ENCODE assay signal across 21 cellular contexts in the genomic region with DNA sequence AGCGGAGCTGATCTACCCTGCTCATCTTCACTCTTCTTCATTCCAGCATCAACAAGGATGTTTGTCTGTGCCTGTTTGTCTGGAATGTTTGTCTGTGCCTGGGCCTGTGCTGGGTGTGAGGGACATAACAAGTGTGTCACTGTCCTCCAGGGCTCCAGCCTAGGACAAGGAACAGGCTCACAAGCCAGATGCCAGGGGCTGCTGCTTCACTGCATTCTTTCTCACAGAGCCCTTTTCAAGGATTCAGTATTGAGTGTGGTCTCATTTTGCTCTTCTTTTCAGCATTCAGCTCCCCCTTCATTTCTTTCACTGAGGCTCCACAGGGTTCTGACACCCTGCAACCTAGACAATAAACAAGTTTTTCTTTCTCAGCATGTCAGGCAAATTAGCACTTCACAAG. TPM values are rescaled to one million over a fixed set of nuclear protein-coding genes. Genes with fewer than 3 reads are reported as not detected.
"Had no signal": no experiment of that assay in that cellular context is flagged by ENCODE, and none has a peak within 500 bp of the region (broad histone marks: within the 10 kb centered on the region; RNA-seq: fewer than 3 reads in every experiment).

No MANE protein-coding gene starts in this region.

- DNase-seq: activated CD4-positive, alpha-beta T cell treated with anti-CD3 and anti-CD28 coated beads for 48 hours; activated CD8-positive, alpha-beta memory T cell treated with anti-CD3 and anti-CD28 coated beads, Interleukin-2, amount 50 U/mL, for 4 hours; activated CD8-positive, alpha-beta T cell treated with anti-CD3 and anti-CD28 coated beads, Interleukin-2, amount 10 ng/mL, durations not matched to agents 7 days and 5 days; activated effector memory CD4-positive, alpha-beta T cell treated with anti-CD3 and anti-CD28 coated beads, Interleukin-2, amount 50 U/mL, for 16 hours; activated T-cell treated with anti-CD3 and anti-CD28 coated beads, Interleukin-2, amount 50 U/mL, for 48 hours; central memory CD4-positive, alpha-beta T cell; colonic mucosa; effector CD4-positive, alpha-beta T cell; esophagus squamous epithelium; glutamatergic neuron; immature natural killer cell; lower lobe of right lung; midbrain; pancreas; uterus had no signal

- H3K27ac ChIP-seq: colonic mucosa, lower lobe of right lung, pancreas, thyroid gland, uterus had no signal

- H3K27me3 ChIP-seq: colonic mucosa, esophagus squamous epithelium, pancreas, thyroid gland, uterus had no signal

- H3K4me1 Mint-ChIP-seq: immature natural killer cell; stimulated activated effector memory CD8-positive, alpha-beta T cell treated with anti-CD3 and anti-CD28 coated beads, Interleukin-12 subunit alpha, Interleukin-12 subunit beta, amount 100 ng/mL, for 72 hours had no signal

- H3K4me1 ChIP-seq: colonic mucosa, lower lobe of right lung, pancreas, thyroid gland, uterus had no signal

- ATAC-seq: activated CD8-positive, alpha-beta T cell treated with anti-CD3 and anti-CD28 coated beads, Interleukin-2, amount 10 ng/mL, durations not matched to agents 7 days and 5 days; activated naive CD4-positive, alpha-beta T cell treated with anti-CD3 and anti-CD28 coated beads, Interleukin-2, amount 50 U/mL, for 72 hours; lower lobe of right lung; pancreas; stimulated activated effector memory CD8-positive, alpha-beta T cell treated with anti-CD3 and anti-CD28 coated beads, Interleukin-12 subunit alpha, Interleukin-12 subunit beta, amount 100 ng/mL, for 72 hours had no signal

- H3K4me3 ChIP-seq: colonic mucosa, esophagus squamous epithelium, lower lobe of right lung, pancreas, thyroid gland, uterus had no signal

- H3K36me3 ChIP-seq: colonic mucosa, esophagus squamous epithelium, lower lobe of right lung, pancreas, thyroid gland, uterus had no signal

- H3K4me3 Mint-ChIP-seq: activated CD8-positive, alpha-beta T cell treated with anti-CD3 and anti-CD28 coated beads, Interleukin-2, amount 10 ng/mL, durations not matched to agents 7 days and 5 days; immature natural killer cell; stimulated activated effector memory CD8-positive, alpha-beta T cell treated with anti-CD3 and anti-CD28 coated beads, Interleukin-12 subunit alpha, Interleukin-12 subunit beta, amount 100 ng/mL, for 72 hours; T-helper 1 cell treated with Interleukin-12 subunit alpha and Interleukin-12 subunit beta and Interleukin-4 antibody, amounts not matched to agents 30 μg/mL and 1 μg/mL, for 36 hours had no signal

- H3K9me3 Mint-ChIP-seq: activated naive CD4-positive, alpha-beta T cell treated with anti-CD3 and anti-CD28 coated beads, Interleukin-2, amount 50 U/mL, for 72 hours; T-helper 1 cell treated with Interleukin-12 subunit alpha and Interleukin-12 subunit beta and Interleukin-4 antibody, amounts not matched to agents 30 μg/mL and 1 μg/mL, for 36 hours had no signal

- H3K27ac Mint-ChIP-seq: activated CD8-positive, alpha-beta T cell treated with anti-CD3 and anti-CD28 coated beads, Interleukin-2, amount 10 ng/mL, durations not matched to agents 7 days and 5 days; activated naive CD4-positive, alpha-beta T cell treated with anti-CD3 and anti-CD28 coated beads, Interleukin-2, amount 50 U/mL, for 72 hours; immature natural killer cell; stimulated activated effector memory CD8-positive, alpha-beta T cell treated with anti-CD3 and anti-CD28 coated beads, Interleukin-12 subunit alpha, Interleukin-12 subunit beta, amount 100 ng/mL, for 72 hours; T-helper 1 cell treated with Interleukin-12 subunit alpha and Interleukin-12 subunit beta and Interleukin-4 antibody, amounts not matched to agents 30 μg/mL and 1 μg/mL, for 36 hours had no signal

- H3K36me3 Mint-ChIP-seq: activated naive CD4-positive, alpha-beta T cell treated with anti-CD3 and anti-CD28 coated beads, Interleukin-2, amount 50 U/mL, for 72 hours; immature natural killer cell; stimulated activated effector memory CD8-positive, alpha-beta T cell treated with anti-CD3 and anti-CD28 coated beads, Interleukin-12 subunit alpha, Interleukin-12 subunit beta, amount 100 ng/mL, for 72 hours had no signal

- H3K9me3 ChIP-seq: colonic mucosa, esophagus squamous epithelium, lower lobe of right lung, pancreas, thyroid gland, uterus had no signal

RNA-seq across cellular contexts. Expression of gene KY, which starts 43.6 kb away (rescaled TPM):
- total RNA-seq: activated CD8-positive, alpha-beta T cell treated with anti-CD3 and anti-CD28 coated beads, Interleukin-2, amount 10 ng/mL, durations not matched to agents 7 days and 5 days; activated naive CD4-positive, alpha-beta T cell treated with anti-CD3 and anti-CD28 coated beads, Interleukin-2, amount 50 U/mL, for 72 hours; endothelial cell of umbilical vein; fibroblast of villous mesenchyme had no signal
- polyA plus RNA-seq: endothelial cell of umbilical vein, immature natural killer cell had no signal
